Comparison of ENCODE assay signal across 31 cellular contexts in genomic region chr9:74493512-74493911, GRCh38. TPM values are rescaled to one million over a fixed set of nuclear protein-coding genes. Genes with fewer than 3 reads are reported as not detected.
"Had no signal": no experiment of that assay in that cellular context is flagged by ENCODE, and none has a peak within 500 bp of the region (broad histone marks: within the 10 kb centered on the region; RNA-seq: fewer than 3 reads in every experiment).

No MANE protein-coding gene starts in this region.

- H3K4me1 ChIP-seq: SJCRH30 had no signal

- H3K4me3 ChIP-seq: SJCRH30, SK-N-MC had no signal

- H3K4me3 Mint-ChIP-seq: activated CD4-positive, alpha-beta T cell treated with anti-CD3 and anti-CD28 coated beads, Interleukin-2, amount 10 ng/mL, durations not matched to agents 24 days and 14 days; activated CD8-positive, alpha-beta T cell treated with anti-CD3 and anti-CD28 coated beads for 36 hours; activated naive CD8-positive, alpha-beta T cell treated with anti-CD3 and anti-CD28 coated beads for 36 hours; activated T-cell treated with anti-CD3 and anti-CD28 coated beads, Interleukin-2, amount 50 U/mL, for 72 hours; activated T-helper 17 cell treated with anti-CD3 and anti-CD28 coated beads, Interleukin-2, amount 50 U/mL, for 72 hours had no signal

- H3K27ac Mint-ChIP-seq: activated CD4-positive, alpha-beta T cell treated with anti-CD3 and anti-CD28 coated beads, Interleukin-2, amount 10 ng/mL, durations not matched to agents 24 days and 14 days; activated CD8-positive, alpha-beta T cell treated with anti-CD3 and anti-CD28 coated beads for 36 hours; activated naive CD8-positive, alpha-beta T cell treated with anti-CD3 and anti-CD28 coated beads for 36 hours; activated T-cell treated with anti-CD3 and anti-CD28 coated beads, Interleukin-2, amount 50 U/mL, for 72 hours; activated T-helper 17 cell treated with anti-CD3 and anti-CD28 coated beads, Interleukin-2, amount 50 U/mL, for 72 hours had no signal

- ATAC-seq: activated CD8-positive, alpha-beta T cell treated with anti-CD3 and anti-CD28 coated beads for 36 hours; activated T-cell treated with anti-CD3 and anti-CD28 coated beads, Interleukin-2, amount 50 U/mL, for 72 hours; activated T-helper 17 cell treated with anti-CD3 and anti-CD28 coated beads, Interleukin-2, amount 50 U/mL, for 72 hours; Panc1 had no signal

- DNase-seq: activated CD4-positive, alpha-beta T cell treated with anti-CD3 and anti-CD28 coated beads, Interleukin-2, amount 10 ng/mL, durations not matched to agents 24 days and 14 days; activated CD4-positive, alpha-beta T cell treated with anti-CD3 and anti-CD28 coated beads, Interleukin-2, amount 50 U/mL, for 4 hours; activated CD8-positive, alpha-beta T cell treated with anti-CD3 and anti-CD28 coated beads for 36 hours; activated effector memory CD4-positive, alpha-beta T cell treated with anti-CD3 and anti-CD28 coated beads, Interleukin-2, amount 50 U/mL, for 16 hours; activated naive CD4-positive, alpha-beta T cell; activated naive CD4-positive, alpha-beta T cell treated with anti-CD3 and anti-CD28 coated beads, Interleukin-2, amount 50 U/mL, for 16 hours; activated naive CD8-positive, alpha-beta T cell treated with anti-CD3 and anti-CD28 coated beads for 36 hours; activated T-cell treated with anti-CD3 and anti-CD28 coated beads, Interleukin-2, amount 50 U/mL, for 1 hour; activated T-cell treated with anti-CD3 and anti-CD28 coated beads, Interleukin-2, amount 50 U/mL, for 72 hours; amniotic stem cell; aorta; brain microvascular endothelial cell; central memory CD4-positive, alpha-beta T cell; NCI-H1105; NCI-H1417 treated with DMSO at 0.1 percent for 48 hours; NCI-H187 treated with DMSO at 0.1 percent for 48 hours; NCI-H2081; NCI-H2171 treated with DMSO at 0.1 percent for 48 hours; NCI-H2227 treated with DMSO at 0.1 percent for 48 hours; NCI-H446; NCI-H510A treated with DMSO at 0.1 percent for 48 hours; NK-92 treated with Interleukin-12 subunit alpha and Interleukin-12 subunit beta, amount 100 ng/mL, for 24 hours; OCI-M1; SHP77; SJCRH30; T1000; WERI-Rb-1 had no signal

- H3K9me3 Mint-ChIP-seq: activated CD4-positive, alpha-beta T cell treated with anti-CD3 and anti-CD28 coated beads, Interleukin-2, amount 10 ng/mL, durations not matched to agents 24 days and 14 days; activated CD8-positive, alpha-beta T cell treated with anti-CD3 and anti-CD28 coated beads for 36 hours; activated T-cell treated with anti-CD3 and anti-CD28 coated beads, Interleukin-2, amount 50 U/mL, for 72 hours had no signal

- H3K36me3 Mint-ChIP-seq: activated naive CD8-positive, alpha-beta T cell treated with anti-CD3 and anti-CD28 coated beads for 36 hours had no signal

- H3K36me3 ChIP-seq: brain microvascular endothelial cell, SJCRH30 had no signal

- H3K9me3 ChIP-seq: SJCRH30 had no signal

- H3K27ac ChIP-seq: brain microvascular endothelial cell, SJCRH30, SK-N-MC, WERI-Rb-1 had no signal

RNA-seq across cellular contexts. Expression of gene RORB, which starts 3.6 kb away (rescaled TPM):
- total RNA-seq: activated T-helper 17 cell treated with anti-CD3 and anti-CD28 coated beads, Interleukin-2, amount 50 U/mL, for 72 hours; MCF 10A; SJCRH30 had no signal
